In genomic region chr10:62503871-62504270, GRCh38 we compare ENCODE assay signal across 1 cellular context.
TF ChIP-seq lines count a peak whose summit lies in the region.

No MANE protein-coding gene starts in this region.

TF ChIP-seq in GM23338, 12 proteins besides CTCF, POLR2A, EP300 and RAD21:
- TF ChIP-seq, protein P1, sequence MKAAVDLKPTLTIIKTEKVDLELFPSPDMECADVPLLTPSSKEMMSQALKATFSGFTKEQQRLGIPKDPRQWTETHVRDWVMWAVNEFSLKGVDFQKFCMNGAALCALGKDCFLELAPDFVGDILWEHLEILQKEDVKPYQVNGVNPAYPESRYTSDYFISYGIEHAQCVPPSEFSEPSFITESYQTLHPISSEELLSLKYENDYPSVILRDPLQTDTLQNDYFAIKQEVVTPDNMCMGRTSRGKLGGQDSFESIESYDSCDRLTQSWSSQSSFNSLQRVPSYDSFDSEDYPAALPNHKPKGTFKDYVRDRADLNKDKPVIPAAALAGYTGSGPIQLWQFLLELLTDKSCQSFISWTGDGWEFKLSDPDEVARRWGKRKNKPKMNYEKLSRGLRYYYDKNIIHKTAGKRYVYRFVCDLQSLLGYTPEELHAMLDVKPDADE (IDR thresholded peaks at IDR 0.05), result no peak
- TF ChIP-seq POLR2AphosphoS5 (IDR thresholded peaks at IDR 0.05; ENCODE audit: low read depth) (no peak), STAT1 (IDR thresholded peaks at IDR 0.05; ENCODE audit: unreplicated experiment) (no peak), ZNF462 (CRISPR knock-in tag; IDR thresholded peaks at IDR 0.05) (no peak), JUNB (IDR thresholded peaks at IDR 0.05; ENCODE audit: unreplicated experiment) (no peak), ZNF114 (CRISPR knock-in tag; IDR thresholded peaks at IDR 0.05) (no peak), ZNF331 (CRISPR knock-in tag; IDR thresholded peaks at IDR 0.05; ENCODE audit: low read depth) (no peak), EZH2phosphoT487 (IDR thresholded peaks at IDR 0.05; ENCODE audit: unreplicated experiment) (no peak), EZH2 (IDR thresholded peaks at IDR 0.05; ENCODE audit: low read depth, unreplicated experiment) (no peak), NANOG (IDR thresholded peaks at IDR 0.05; ENCODE audit: borderline replicate concordance) (no peak), CREB1 (CRISPR knock-in tag; IDR thresholded peaks at IDR 0.05; ENCODE audit: low read depth) (no peak)
- TF ChIP-seq, protein P2, sequence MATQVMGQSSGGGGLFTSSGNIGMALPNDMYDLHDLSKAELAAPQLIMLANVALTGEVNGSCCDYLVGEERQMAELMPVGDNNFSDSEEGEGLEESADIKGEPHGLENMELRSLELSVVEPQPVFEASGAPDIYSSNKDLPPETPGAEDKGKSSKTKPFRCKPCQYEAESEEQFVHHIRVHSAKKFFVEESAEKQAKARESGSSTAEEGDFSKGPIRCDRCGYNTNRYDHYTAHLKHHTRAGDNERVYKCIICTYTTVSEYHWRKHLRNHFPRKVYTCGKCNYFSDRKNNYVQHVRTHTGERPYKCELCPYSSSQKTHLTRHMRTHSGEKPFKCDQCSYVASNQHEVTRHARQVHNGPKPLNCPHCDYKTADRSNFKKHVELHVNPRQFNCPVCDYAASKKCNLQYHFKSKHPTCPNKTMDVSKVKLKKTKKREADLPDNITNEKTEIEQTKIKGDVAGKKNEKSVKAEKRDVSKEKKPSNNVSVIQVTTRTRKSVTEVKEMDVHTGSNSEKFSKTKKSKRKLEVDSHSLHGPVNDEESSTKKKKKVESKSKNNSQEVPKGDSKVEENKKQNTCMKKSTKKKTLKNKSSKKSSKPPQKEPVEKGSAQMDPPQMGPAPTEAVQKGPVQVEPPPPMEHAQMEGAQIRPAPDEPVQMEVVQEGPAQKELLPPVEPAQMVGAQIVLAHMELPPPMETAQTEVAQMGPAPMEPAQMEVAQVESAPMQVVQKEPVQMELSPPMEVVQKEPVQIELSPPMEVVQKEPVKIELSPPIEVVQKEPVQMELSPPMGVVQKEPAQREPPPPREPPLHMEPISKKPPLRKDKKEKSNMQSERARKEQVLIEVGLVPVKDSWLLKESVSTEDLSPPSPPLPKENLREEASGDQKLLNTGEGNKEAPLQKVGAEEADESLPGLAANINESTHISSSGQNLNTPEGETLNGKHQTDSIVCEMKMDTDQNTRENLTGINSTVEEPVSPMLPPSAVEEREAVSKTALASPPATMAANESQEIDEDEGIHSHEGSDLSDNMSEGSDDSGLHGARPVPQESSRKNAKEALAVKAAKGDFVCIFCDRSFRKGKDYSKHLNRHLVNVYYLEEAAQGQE (IDR thresholded peaks at IDR 0.05; ENCODE audit: unreplicated experiment), result no peak
